In genomic region chr19:40411125-40411842, GRCh38 we compare ENCODE assay signal across 15 cellular contexts. TPM values are rescaled to one million over a fixed set of nuclear protein-coding genes. Genes with fewer than 3 reads are reported as not detected.
DNase-seq lines count a peak whose midpoint lies in the region; ATAC-seq and TF ChIP-seq lines count a peak whose summit lies in the region.
"Had no signal": no experiment of that assay in that cellular context is flagged by ENCODE, and none has a peak within 500 bp of the region (broad histone marks: within the 10 kb centered on the region; RNA-seq: fewer than 3 reads in every experiment).

No MANE protein-coding gene starts in this region.

- H3K4me1 ChIP-seq in RWPE2 (ENCODE audit: insufficient read depth, poor library complexity, severe bottlenecking): peaks cover 12% of the 10 kb centered on the region
- H3K4me1 ChIP-seq: colonic mucosa had no signal

- H3K4me3 ChIP-seq in RWPE2 (ENCODE audit: severe bottlenecking): no peak overlapping the region
- H3K4me3 ChIP-seq: colonic mucosa had no signal

- no peaks in the 10 kb centered on the region for H3K27me3 ChIP-seq in RWPE2 (ENCODE audit: insufficient read depth, poor library complexity, severe bottlenecking)
- H3K27me3 ChIP-seq: colonic mucosa had no signal

- ATAC-seq in RWPE2 (ENCODE audit: low read depth): peak; percentile 57
- peak; percentile 41 for ATAC-seq in left lobe of liver
- ATAC-seq: natural killer cell treated with Interleukin-12 subunit alpha and Interleukin-12 subunit beta and Interleukin-15 and Interleukin-18, amount 100 ng/mL, for 72 hours had no signal

- peak overlapping the region; percentile 19 for H3K27ac ChIP-seq in RWPE2 (ENCODE audit: poor library complexity, severe bottlenecking)
- H3K27ac ChIP-seq: colonic mucosa had no signal

- H3K36me3 ChIP-seq in RWPE2 (ENCODE audit: low read depth): no peaks in the 10 kb centered on the region
- H3K36me3 ChIP-seq: colonic mucosa had no signal

- no peaks in the 10 kb centered on the region for H3K9me3 ChIP-seq in RWPE2 (ENCODE audit: severe bottlenecking)
- H3K9me3 ChIP-seq: colonic mucosa had no signal

- no peak for TF ChIP-seq CTCF in RWPE2 (IDR thresholded peaks at IDR 0.05; ENCODE audit: poor library complexity, severe bottlenecking)

- DNase-seq in A172 (ENCODE audit: low spot score) (peak; percentile 35), RWPE2 (ENCODE audit: low spot score) (no peak), left lobe of liver (ENCODE audit: low spot score) (no peak), RKO (ENCODE audit: low spot score) (no peak), AML-193 (lab: John Stamatoyannopoulos, UW) (no peak)
- DNase-seq in activated effector memory CD4-positive, alpha-beta T cell treated with Interleukin-2 at 50 U/mL for 16 hours: no peak
- DNase-seq: 8988T; colonic mucosa; GF-D8; head of caudate nucleus; NCI-H345; stimulated activated CD4-positive, alpha-beta T cell treated with anti-CD3 and anti-CD28 coated beads, Interleukin-2, amount 100 ng/mL, for 48 hours had no signal

RNA-seq across cellular contexts. Expression of gene PRX, which starts 1.9 kb away (rescaled TPM):
- 1.5 and 2.0 TPM in 2 replicates for total RNA-seq in A172 (2014; rRNA removed; shearing (Covaris generic))
- total RNA-seq in left lobe of liver: 0.70 TPM

RNA-seq across cellular contexts. Expression of gene SERTAD1, which starts 14.5 kb away (rescaled TPM):
- 10.2 and 10.3 TPM in 2 replicates for total RNA-seq in A172 (2014; rRNA removed; shearing (Covaris generic))
- 4.7 TPM for total RNA-seq in left lobe of liver

RNA-seq across cellular contexts. Expression of gene HIPK4, which starts 21.3 kb away (rescaled TPM):
- 0.38 TPM in 1 of 2 replicates, not detected in the other for total RNA-seq in A172 (2014; rRNA removed; shearing (Covaris generic))
- not detected for total RNA-seq in left lobe of liver
- total RNA-seq: activated T-helper 1 cell treated with anti-CD3 and anti-CD28 coated beads, Interleukin-12 subunit alpha, Interleukin-12 subunit beta, Interleukin-2, Interleukin-4 antibody, amounts not matched to agents 30 ng/mL and 10 ng/mL and 1 ng/mL, durations not matched to agents 14 hours and 24 hours and 36 hours; colonic mucosa; natural killer cell treated with Interleukin-12 subunit alpha and Interleukin-12 subunit beta and Interleukin-15 and Interleukin-18, amount 100 ng/mL, for 72 hours; T-helper 1 cell treated with Interleukin-12 subunit alpha and Interleukin-12 subunit beta and Interleukin-4 antibody, amounts not matched to agents 30 ng/mL and 1 ng/mL, for 36 hours had no signal

RNA-seq across cellular contexts. Expression of gene SERTAD3, which starts 32.9 kb away (rescaled TPM):
- total RNA-seq in A172 (2014; rRNA removed; shearing (Covaris generic)): 20.0 and 22.6 TPM in 2 replicates
- total RNA-seq in left lobe of liver: 11.9 TPM

RNA-seq across cellular contexts. Expression of gene BLVRB, which starts 54.3 kb away (rescaled TPM):
- total RNA-seq in A172 (2014; rRNA removed; shearing (Covaris generic)): 327 and 381 TPM in 2 replicates
- 149 TPM for total RNA-seq in left lobe of liver
